In genomic region chr6:111259089-111259831, GRCh38 we compare ENCODE assay signal across 8 cellular contexts.
DNase-seq lines count a peak whose midpoint lies in the region; ATAC-seq and TF ChIP-seq lines count a peak whose summit lies in the region.

No MANE protein-coding gene starts in this region.

- TF ChIP-seq RAD21 in liver (IDR thresholded peaks at IDR 0.05): peak; percentile 98 to 99

- no peaks in the 10 kb centered on the region for H3K9me3 Mint-ChIP-seq in CD14-positive monocyte

- peak overlapping the region; percentile 83 to 95 (median 93) for H3K4me3 ChIP-seq in liver (ENCODE audit: low read depth in 1 of 3, low read length in 3 of 3)

- WGBS in liver: under 1% methylated on average over 59 of the region's 59 CpGs

- H3K9me3 ChIP-seq in liver (ENCODE audit: control insufficient read depth in 4 of 4, low read length in 3 of 4): no peaks in the 10 kb centered on the region

- TF ChIP-seq CTCF in CD14-positive monocyte (IDR thresholded peaks at IDR 0.05) (peak; percentile 89), liver (IDR thresholded peaks at IDR 0.05; ENCODE audit: low read depth, low read length, missing input control) (peak; percentile 98)

- peak overlapping the region; percentile 88 to 93 for H3K27ac ChIP-seq in liver (ENCODE audit: low read depth in 1 of 2, low read length in 2 of 2)

- intact Hi-C loops in CD14-positive monocyte (cut with micrococcal nuclease): loop anchor here (2.0 to 10.0 kb wide), 3 partner anchors 223 to 346 kb away; partner anchors contain the start of genes REV3L (in 2 of the 2) and TRAF3IP2 (in 1 of the 2)

- H3K4me1 Mint-ChIP-seq in CD14-positive monocyte: peaks cover 22% of the 10 kb centered on the region

- peak; percentile 98 for ATAC-seq in GM19328 (IDR thresholded peaks at IDR 0.05; ENCODE audit: unreplicated experiment)
- peak; percentile 98 for ATAC-seq in HG03520 (IDR thresholded peaks at IDR 0.05; ENCODE audit: unreplicated experiment)

- peaks cover 0 to 10% (median 7%) of the 10 kb centered on the region in 4 donors for H3K4me1 ChIP-seq in liver (ENCODE audit: control insufficient read depth in 4 of 4, insufficient read depth in 4 of 4, low read length in 3 of 4)

- peaks cover 6 to 10% (median 8%) of the 10 kb centered on the region in 3 donors for H3K27me3 Mint-ChIP-seq in CD14-positive monocyte (ENCODE audit: low read depth in 3 of 3)

- peak overlapping the region; percentile 84 to 91 (median 88) for H3K27ac Mint-ChIP-seq in CD14-positive monocyte

- peaks cover 7 to 13% of the 10 kb centered on the region in 2 donors for H3K36me3 Mint-ChIP-seq in CD14-positive monocyte

- peaks cover 0 to 6% (median 2%) of the 10 kb centered on the region in 4 donors for H3K36me3 ChIP-seq in liver (ENCODE audit: control insufficient read depth in 4 of 4, insufficient read depth in 3 of 4, low read depth in 1 of 4, low read length in 3 of 4)

- H3K27me3 ChIP-seq in liver (ENCODE audit: control insufficient read depth in 4 of 4, insufficient read depth in 4 of 4, low read length in 3 of 4): no peaks in the 10 kb centered on the region

- DNase-seq in CD14-positive monocyte (ENCODE audit: low spot score) (peak; percentile 99), NCI-H526 treated with DMSO at 0.1 percent for 48 hours (lab: John Stamatoyannopoulos, UW) (peak; percentile 98), dermis microvascular lymphatic vessel endothelial cell (ENCODE audit: low read depth in 2 of 2) (peak; percentile 99)
- DNase-seq in activated CD4-positive, alpha-beta T cell treated with anti-CD3 and anti-CD28 coated beads, Interleukin-2, amount 50 U/mL, for 1 hour: peak; percentile 99
- DNase-seq in stimulated activated CD4-positive, alpha-beta T cell treated with anti-CD3 and anti-CD28 coated beads, Interleukin-4, amount 100 ng/mL, for 24 hours: peak; percentile 99

- H3K4me3 Mint-ChIP-seq in CD14-positive monocyte: peak overlapping the region; percentile 74 to 76

- peak overlapping the region; percentile 44 to 83 for H3K9ac ChIP-seq in liver (ENCODE audit: low read depth in 1 of 2, low read length in 2 of 2)

TF ChIP-seq in liver, 16 proteins besides CTCF, POLR2A, EP300 and RAD21:
- TF ChIP-seq TAF1 (conservative IDR thresholded peaks at IDR 0.05): no peak
- TF ChIP-seq REST (IDR thresholded peaks at IDR 0.05): peak; percentile 74
- TF ChIP-seq JUND (IDR thresholded peaks at IDR 0.05): peak in 1 of 2 donors; percentile 7
- peak; percentile 78 to 94 for TF ChIP-seq GABPA (IDR thresholded peaks at IDR 0.05 in 1 of 2, conservative IDR thresholded peaks at IDR 0.05 in 1 of 2)
- peak; percentile 61 for TF ChIP-seq SP1 (IDR thresholded peaks at IDR 0.05)
- TF ChIP-seq HNF4A (conservative IDR thresholded peaks at IDR 0.05): peak; percentile 9 to 60
- peak in 1 of 2 donors; percentile 65 for TF ChIP-seq RXRA (IDR thresholded peaks at IDR 0.05)
- TF ChIP-seq HNF4G (IDR thresholded peaks at IDR 0.05): no peak
- peak; percentile 44 for TF ChIP-seq YY1 (IDR thresholded peaks at IDR 0.05)
- peak; percentile 94 for TF ChIP-seq MAX (IDR thresholded peaks at IDR 0.05)
- no peak for TF ChIP-seq FOXA2 (IDR thresholded peaks at IDR 0.05)
- peak in 1 of 2 donors; percentile 30 for TF ChIP-seq EGR1 (IDR thresholded peaks at IDR 0.05; ENCODE audit: low read depth in 2 of 2)
- TF ChIP-seq FOXA1 (IDR thresholded peaks at IDR 0.05): peak; percentile 48
- no peak for TF ChIP-seq ATF3 (IDR thresholded peaks at IDR 0.05)
TF ChIP-seq in liver: peak in this region for 10.

Comparison
In these comparisons a context has a peak if more than half of its experiments do, and no peak if none do; other contexts are left out.
1. Peak in every context shown above with its lines: DNase-seq, ATAC-seq, H3K4me3 ChIP-seq and H3K27ac ChIP-seq.